Comparison of ENCODE assay signal across 14 cellular contexts in genomic region chr10:37865957-37866671, GRCh38. TPM values are rescaled to one million over a fixed set of nuclear protein-coding genes. Genes with fewer than 3 reads are reported as not detected.
A peak's percentile ranks its signal among the peaks of the same experiment; 100 is the strongest.
DNase-seq lines count a peak whose midpoint lies in the region; ATAC-seq, FAIRE-seq and TF ChIP-seq lines count a peak whose summit lies in the region.
"Had no signal": no experiment of that assay in that cellular context is flagged by ENCODE, and none has a peak within 500 bp of the region (broad histone marks: within the 10 kb centered on the region; RNA-seq: fewer than 3 reads in every experiment).

No MANE protein-coding gene starts in this region.

- no peak for DNase-seq in GM12891 (ENCODE audit: insufficient read length, low spot score)
- DNase-seq in epithelial cell of prostate (ENCODE audit: low read depth, low spot score): no peak
- DNase-seq in iPS-NIHi11 (ENCODE audit: low spot score): no peak
- no peak for DNase-seq in amniotic stem cell (lab: John Stamatoyannopoulos, UW)
- no peak for DNase-seq in NCI-H345 (lab: John Stamatoyannopoulos, UW)
- DNase-seq in GM19240 (ENCODE audit: insufficient read length, low spot score): no peak
- DNase-seq: activated CD8-positive, alpha-beta memory T cell treated with anti-CD3 and anti-CD28 coated beads, Interleukin-2, amount 10 ng/mL, durations not matched to agents 7 days and 5 days; islet precursor cell; NCI-H2029 treated with DMSO at 0.1 percent for 48 hours had no signal

- FAIRE-seq in GM12891 (lab: Jason Lieb, UNC): peak; percentile 90
- FAIRE-seq: TTC549 had no signal

- ATAC-seq in GM21447 (IDR thresholded peaks at IDR 0.05; ENCODE audit: unreplicated experiment) (peak; percentile 49), HG03571 (IDR thresholded peaks at IDR 0.05; ENCODE audit: unreplicated experiment) (peak; percentile 49)
- ATAC-seq: activated CD8-positive, alpha-beta memory T cell treated with anti-CD3 and anti-CD28 coated beads, Interleukin-2, amount 10 ng/mL, durations not matched to agents 7 days and 5 days had no signal

- TF ChIP-seq POLR2A in GM12891 (IDR thresholded peaks at IDR 0.05; ENCODE audit: low read depth, low read length): no peak

- H3K27ac ChIP-seq in epithelial cell of prostate: peak overlapping the region; percentile 25
- H3K27ac ChIP-seq: RWPE1, upper lobe of left lung had no signal

TF ChIP-seq in GM12891, 5 proteins besides CTCF, POLR2A, EP300 and RAD21:
- no peak for TF ChIP-seq PAX5 (IDR thresholded peaks at IDR 0.05; ENCODE audit: insufficient read depth, low read length, severe bottlenecking)
- no peak for TF ChIP-seq POLR2AphosphoS5 (IDR thresholded peaks at IDR 0.05; ENCODE audit: low read depth, low read length)
- peak; percentile 91 for TF ChIP-seq SPI1 (IDR thresholded peaks at IDR 0.05; ENCODE audit: low read depth, low read length)
- TF ChIP-seq POU2F2 (IDR thresholded peaks at IDR 0.05; ENCODE audit: low read depth, low read length): no peak
- no peak for TF ChIP-seq TAF1 (IDR thresholded peaks at IDR 0.05; ENCODE audit: low read depth, low read length)

RNA-seq across cellular contexts. Expression of gene ZNF248, which starts 8.7 kb away (rescaled TPM):
- 5.9 TPM for polyA plus RNA-seq in GM12891 (2012; ENCODE audit: low read depth, missing spikeins)
